Comparison of ENCODE assay signal across 8 cellular contexts in genomic region chr14:102096569-102097188, GRCh38.
DNase-seq lines count a peak whose midpoint lies in the region; ATAC-seq and TF ChIP-seq lines count a peak whose summit lies in the region.

No MANE protein-coding gene starts in this region.

- peak; percentile 45 for ATAC-seq in GM18502 (IDR thresholded peaks at IDR 0.05; ENCODE audit: poor library complexity, unreplicated experiment)
- ATAC-seq in activated CD4-positive, CD25-positive, alpha-beta regulatory T cell treated with anti-CD3 and anti-CD28 coated beads, Interleukin-2, amount 50 U/mL, for 24 hours = peak; percentile 48 to 61
- no peak for ATAC-seq in GM21526 (IDR thresholded peaks at IDR 0.05; ENCODE audit: low FRiP score, unreplicated experiment)

- H3K27ac ChIP-seq in 22Rv1 = 0 out of 2 replicates have a peak overlapping the region, but pooled peaks have one; percentile 8

- DNase-seq in NCI-H2171 treated with DMSO at 0.1 percent for 48 hours (lab: John Stamatoyannopoulos, UW) (peak; percentile 67), cerebellar cortex (ENCODE audit: low spot score) (peak; percentile 94), kidney glomerular epithelial cell (lab: John Stamatoyannopoulos, UW) (peak; percentile 60)
- peak; percentile 61 to 67 for DNase-seq in stimulated activated CD4-positive, alpha-beta T cell treated with anti-CD3 and anti-CD28 coated beads, Interleukin-1b, Interleukin-23, amount 100 ng/mL, for 4 hours (ENCODE audit: low read depth in 2 of 2)

- peak; percentile 92 for TF ChIP-seq CTCF in 22Rv1 (IDR thresholded peaks at IDR 0.05)
